In the genomic region with DNA sequence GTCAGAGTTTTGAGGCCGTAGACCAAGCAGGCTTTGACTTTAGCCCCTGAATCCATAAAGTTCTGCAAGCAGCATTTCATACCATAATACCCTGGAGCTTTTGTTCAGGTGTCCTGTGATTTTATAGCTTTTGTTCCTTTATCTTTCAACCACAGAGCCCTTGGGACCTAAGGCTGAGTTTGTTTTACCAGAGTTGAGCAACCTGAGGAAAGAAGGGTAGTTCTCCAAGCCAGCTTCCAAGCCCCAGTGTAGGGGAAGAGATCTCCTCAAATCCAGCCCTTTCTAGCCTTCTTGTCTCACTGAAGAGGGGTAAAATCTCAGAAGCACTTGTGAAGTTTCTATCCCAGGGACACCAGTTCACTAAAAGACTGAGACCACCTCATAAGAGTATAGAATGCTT, we compare ENCODE assay signal across 7 cellular contexts. TPM values are rescaled to one million over a fixed set of nuclear protein-coding genes. Genes with fewer than 3 reads are reported as not detected.
"Had no signal": no experiment of that assay in that cellular context is flagged by ENCODE, and none has a peak within 500 bp of the region (broad histone marks: within the 10 kb centered on the region; RNA-seq: fewer than 3 reads in every experiment).

No MANE protein-coding gene starts in this region.

- H3K4me3 Mint-ChIP-seq: GM23338, H9, IgD-negative memory B cell had no signal

- ATAC-seq: GM23338 had no signal

- H3K4me1 Mint-ChIP-seq: IgD-negative memory B cell had no signal

- H3K4me2 ChIP-seq: GM23338 had no signal

- FAIRE-seq: H1, H54, HTR-8/SVneo had no signal

- H3K9me3 Mint-ChIP-seq: GM23338 had no signal

- H3K36me3 Mint-ChIP-seq: IgD-negative memory B cell had no signal

- H3K4me3 ChIP-seq: GM23338 had no signal

- DNase-seq: H9, HCEC 1CT had no signal

- H2AFZ ChIP-seq: GM23338 had no signal

- H3K27ac Mint-ChIP-seq: GM23338, H9, IgD-negative memory B cell had no signal

RNA-seq across cellular contexts. Expression of a gene that starts 44.6 kb away (rescaled TPM):
- total RNA-seq: GM23338, H1, H9 had no signal
